7 cellular contexts compared by ENCODE assay signal in genomic region chr15:80977627-80978036, GRCh38. TPM values are rescaled to one million over a fixed set of nuclear protein-coding genes. Genes with fewer than 3 reads are reported as not detected.
DNase-seq lines count a peak whose midpoint lies in the region; ATAC-seq and TF ChIP-seq lines count a peak whose summit lies in the region.

No MANE protein-coding gene starts in this region.

- ATAC-seq in esophagus mucosa, result peak; percentile 91

- peak; percentile 35 for TF ChIP-seq CTCF in GM12865 (IDR thresholded peaks at IDR 0.05; ENCODE audit: insufficient read depth, low read depth, low read length, missing control alignments)
- peak; percentile 81 for TF ChIP-seq CTCF in neural progenitor cell (IDR thresholded peaks at IDR 0.05)

- H2AFZ ChIP-seq in neural progenitor cell (replicated peaks), result no peak overlapping the region

- peaks cover 61% of the 10 kb centered on the region for H3K4me1 Mint-ChIP-seq in activated CD4-positive, alpha-beta memory T cell treated with anti-CD3 and anti-CD28 coated beads, Interleukin-2, amount 10 ng/mL, durations not matched to agents 7 days and 5 days
- H3K4me1 Mint-ChIP-seq in neural progenitor cell, result peaks cover 12% of the 10 kb centered on the region

- CTCF ChIA-PET in activated CD4-positive, alpha-beta memory T cell treated with anti-CD3 and anti-CD28 coated beads, Interleukin-2, amount 10 ng/mL, durations not matched to agents 7 days and 5 days (lab: Charles Lee), result interaction anchor here (1.0 to 5.4 kb wide), 8 partner anchors 9 to 289 kb away, joined by 3 to 48 read pairs (median 6); no protein-coding TSS in a partner anchor

- peaks cover 52% of the 10 kb centered on the region for H3K79me2 ChIP-seq in neural progenitor cell (ENCODE audit: low read depth)

- H3K4me3 Mint-ChIP-seq in activated CD4-positive, alpha-beta memory T cell treated with anti-CD3 and anti-CD28 coated beads, Interleukin-2, amount 10 ng/mL, durations not matched to agents 7 days and 5 days, result no peak overlapping the region
- no peak overlapping the region for H3K4me3 Mint-ChIP-seq in neural progenitor cell

- no peak overlapping the region for H3K4me2 ChIP-seq in neural progenitor cell

- POLR2A ChIA-PET in activated CD4-positive, alpha-beta memory T cell treated with anti-CD3 and anti-CD28 coated beads, Interleukin-2, amount 10 ng/mL, durations not matched to agents 7 days and 5 days (lab: Charles Lee), result interaction anchor here (1.4 kb wide), 1 partner anchor 24 kb away, joined by 6 read pairs; no protein-coding TSS in a partner anchor

- no peak overlapping the region for H3K27ac ChIP-seq in neural progenitor cell

- H3K27me3 Mint-ChIP-seq in activated CD4-positive, alpha-beta memory T cell treated with anti-CD3 and anti-CD28 coated beads, Interleukin-2, amount 10 ng/mL, durations not matched to agents 7 days and 5 days, result no peaks in the 10 kb centered on the region
- peaks cover 2% of the 10 kb centered on the region for H3K27me3 Mint-ChIP-seq in neural progenitor cell (ENCODE audit: insufficient read depth, low read depth)

- no peaks in the 10 kb centered on the region for H3K27me3 ChIP-seq in neural progenitor cell

- no peaks in the 10 kb centered on the region for H3K9me3 Mint-ChIP-seq in activated CD4-positive, alpha-beta memory T cell treated with anti-CD3 and anti-CD28 coated beads, Interleukin-2, amount 10 ng/mL, durations not matched to agents 7 days and 5 days
- no peaks in the 10 kb centered on the region for H3K9me3 Mint-ChIP-seq in neural progenitor cell

- H3K36me3 ChIP-seq in neural progenitor cell, result no peaks in the 10 kb centered on the region

- H3K9ac ChIP-seq in neural progenitor cell, result no peak overlapping the region

- no peaks in the 10 kb centered on the region for H3K9me3 ChIP-seq in neural progenitor cell (ENCODE audit: low read depth)

- H3K4me1 ChIP-seq in neural progenitor cell, result no peaks in the 10 kb centered on the region

- H3F3A ChIP-seq in neural progenitor cell (ENCODE audit: low read depth), result peaks cover 5% of the 10 kb centered on the region

- DNase-seq in GM12865 (ENCODE audit: low read depth) (peak; percentile 36), NCI-H2171 (lab: John Stamatoyannopoulos, UW) (peak; percentile 58), neural progenitor cell (ENCODE audit: low spot score) (peak; percentile 82), NCI-H2196 (lab: John Stamatoyannopoulos, UW; ENCODE audit: unreplicated experiment) (no peak), NCI-H446 treated with DMSO at 0.1 percent for 48 hours (lab: John Stamatoyannopoulos, UW) (no peak)
- DNase-seq in activated CD4-positive, alpha-beta memory T cell treated with anti-CD3 and anti-CD28 coated beads, Interleukin-2, amount 10 ng/mL, durations not matched to agents 7 days and 5 days, result peak; percentile 50

- peaks cover 53% of the 10 kb centered on the region for H3K36me3 Mint-ChIP-seq in activated CD4-positive, alpha-beta memory T cell treated with anti-CD3 and anti-CD28 coated beads, Interleukin-2, amount 10 ng/mL, durations not matched to agents 7 days and 5 days (ENCODE audit: low read depth)
- H3K36me3 Mint-ChIP-seq in neural progenitor cell, result peaks cover 27% of the 10 kb centered on the region

- H4K20me1 ChIP-seq in neural progenitor cell (ENCODE audit: low read depth), result peaks cover 44% of the 10 kb centered on the region

- H3K4me3 ChIP-seq in GM12865 (ENCODE audit: low read depth, low read length), result no peak overlapping the region
- no peak overlapping the region for H3K4me3 ChIP-seq in neural progenitor cell

- H3K27ac Mint-ChIP-seq in activated CD4-positive, alpha-beta memory T cell treated with anti-CD3 and anti-CD28 coated beads, Interleukin-2, amount 10 ng/mL, durations not matched to agents 7 days and 5 days, result peak overlapping the region; percentile 32
- H3K27ac Mint-ChIP-seq in neural progenitor cell, result no peak overlapping the region

RNA-seq across cellular contexts. Expression of gene MESD, which starts 12.0 kb away (rescaled TPM):
- total RNA-seq in activated CD4-positive, alpha-beta memory T cell treated with anti-CD3 and anti-CD28 coated beads, Interleukin-2, amount 10 ng/mL, durations not matched to agents 7 days and 5 days, result 10 to 100 TPM; 34.5 to 36.1 TPM
- total RNA-seq in esophagus mucosa (15.7 TPM), neural progenitor cell (ENCODE audit: low replicate concordance) (24.1 and 31.5 TPM in 2 replicates)

RNA-seq across cellular contexts. Expression of gene TLNRD1, which starts 23.1 kb away (rescaled TPM):
- 10 to 100 TPM; 47.1 to 48.8 TPM for total RNA-seq in activated CD4-positive, alpha-beta memory T cell treated with anti-CD3 and anti-CD28 coated beads, Interleukin-2, amount 10 ng/mL, durations not matched to agents 7 days and 5 days
- total RNA-seq in esophagus mucosa (17.7 TPM), neural progenitor cell (ENCODE audit: low replicate concordance) (7.3 and 27.3 TPM in 2 replicates)

Comparison
In these comparisons a context has a peak if more than half of its experiments do, and no peak if none do; other contexts are left out.
1. DNase-seq: peak in GM12865 (single experiment), NCI-H2171 (single experiment), activated CD4-positive, alpha-beta memory T cell treated with anti-CD3 and anti-CD28 coated beads, Interleukin-2, amount 10 ng/mL, durations not matched to agents 7 days and 5 days (single experiment) and neural progenitor cell (single experiment); none in NCI-H2196 (single experiment) and NCI-H446 treated with DMSO at 0.1 percent for 48 hours (single experiment).